9 cellular contexts compared by ENCODE assay signal in the genomic region with DNA sequence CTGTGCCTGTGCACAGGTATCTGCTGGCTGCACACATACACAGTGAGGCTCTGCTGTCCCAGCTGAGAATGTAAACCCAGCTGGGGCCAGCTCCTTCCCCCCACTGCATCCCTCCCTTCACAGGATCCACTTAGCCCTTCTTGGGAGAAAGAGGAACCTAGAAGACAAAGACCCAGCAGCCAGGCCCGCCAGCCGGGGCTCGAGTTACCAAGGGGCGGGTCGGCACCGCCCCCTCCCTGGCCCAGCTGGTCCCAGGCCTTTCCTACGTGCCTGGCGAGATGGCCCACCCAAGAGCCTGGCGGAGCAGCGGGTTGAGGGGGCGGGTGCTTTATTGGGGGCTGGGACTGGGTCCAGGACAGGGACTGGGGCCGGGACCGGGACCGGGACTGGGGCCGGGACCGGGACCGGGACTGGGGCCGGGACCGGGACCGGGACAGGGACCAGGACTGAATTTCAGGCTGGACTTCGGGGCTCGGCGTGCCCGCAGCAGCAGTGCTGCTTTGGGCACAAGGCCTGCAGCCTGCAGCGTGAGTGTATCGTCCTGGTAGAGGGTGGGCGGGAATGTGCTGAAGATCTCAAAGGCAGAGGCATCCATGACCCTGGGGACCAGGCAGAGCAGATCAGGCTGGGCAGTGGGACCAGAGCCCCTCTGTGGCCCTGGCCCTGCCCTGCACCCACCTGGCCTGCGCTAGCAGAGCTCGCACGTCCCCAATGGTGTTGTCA. TPM values are rescaled to one million over a fixed set of nuclear protein-coding genes. Genes with fewer than 3 reads are reported as not detected.
DNase-seq lines count a peak whose midpoint lies in the region; ATAC-seq and TF ChIP-seq lines count a peak whose summit lies in the region.
"Had no signal": no experiment of that assay in that cellular context is flagged by ENCODE, and none has a peak within 500 bp of the region (broad histone marks: within the 10 kb centered on the region; RNA-seq: fewer than 3 reads in every experiment).

No MANE protein-coding gene starts in this region.

- no peak for ATAC-seq in stimulated activated naive CD8-positive, alpha-beta T cell treated with anti-CD3 and anti-CD28 coated beads, Interleukin-15, Interleukin-2, amounts not matched to agents 100 U/mL and 50 U/mL, for 24 hours
- ATAC-seq in HG02970 (IDR thresholded peaks at IDR 0.05; ENCODE audit: low FRiP score, unreplicated experiment) = no peak

- peaks cover 92% of the 10 kb centered on the region for H3K4me1 ChIP-seq in left ventricle myocardium inferior

- peak overlapping the region; percentile 98 for H3K27ac ChIP-seq in left ventricle myocardium inferior (replicated peaks)
- H3K27ac ChIP-seq in dorsolateral prefrontal cortex = peak overlapping the region in 12 of 59 donors; percentile 5 to 97 (median 42)
- H3K27ac ChIP-seq: C4-2B had no signal

- peak overlapping the region; percentile 92 for H3K4me3 ChIP-seq in left ventricle myocardium inferior
- peak overlapping the region in 3 of 59 donors; percentile 31 to 95 (median 90) for H3K4me3 ChIP-seq in dorsolateral prefrontal cortex

- intact Hi-C loops in left ventricle myocardium inferior (cut with micrococcal nuclease) (no loop called here), dorsolateral prefrontal cortex (cut with DNase I) (no loop called here)

- no peaks in the 10 kb centered on the region for H3K9me3 ChIP-seq in left ventricle myocardium inferior (replicated peaks)

- peaks cover 18% of the 10 kb centered on the region for H3K36me3 ChIP-seq in left ventricle myocardium inferior

- TF ChIP-seq CTCF in left ventricle myocardium inferior (IDR thresholded peaks at IDR 0.05; ENCODE audit: borderline replicate concordance) (no peak), dorsolateral prefrontal cortex (IDR thresholded peaks at IDR 0.05 in 54 of 56, conservative IDR thresholded peaks at IDR 0.05 in 2 of 56; ENCODE audit: low read depth in 1 of 56, partially characterized antibody in 56 of 56) (no peak)

- H3K27me3 ChIP-seq in left ventricle myocardium inferior (ENCODE audit: low read depth) = no peaks in the 10 kb centered on the region
- H3K27me3 ChIP-seq in dorsolateral prefrontal cortex = no peaks in the 10 kb centered on the region

- DNase-seq in SIG-M5 treated with dmso at 0.1 percent for 504 hours (lab: John Stamatoyannopoulos, UW; ENCODE audit: unreplicated experiment) = peak; percentile 39
- no peak for DNase-seq in SIG-M5 (lab: John Stamatoyannopoulos, UW)
- peak; percentile 48 for DNase-seq in UCSD-AML1 (lab: John Stamatoyannopoulos, UW; ENCODE audit: unreplicated experiment)
- peak; percentile 56 for DNase-seq in left ventricle myocardium inferior
- peak; percentile 27 for DNase-seq in stimulated activated naive CD8-positive, alpha-beta T cell treated with anti-CD3 and anti-CD28 coated beads, Interleukin-15, Interleukin-2, amounts not matched to agents 100 U/mL and 50 U/mL, for 24 hours
- DNase-seq in stimulated activated CD4-positive, alpha-beta T cell treated with anti-CD3 and anti-CD28 coated beads, Interleukin-4, amount 100 ng/mL, for 24 hours = no peak
- DNase-seq in dorsolateral prefrontal cortex = no peak

RNA-seq across cellular contexts. Expression of gene SH3BGRL3, which starts 2.2 kb away (rescaled TPM):
- 32.1 TPM for total RNA-seq in left ventricle myocardium inferior
- 100 to 1,000 TPM in 13 of 120 experiments, 10 to 100 TPM in 107; 50.9 to 144 (median 80.6) TPM for total RNA-seq in dorsolateral prefrontal cortex

RNA-seq across cellular contexts. Expression of gene UBXN11, which starts 24.3 kb away (rescaled TPM):
- 11.6 TPM for total RNA-seq in left ventricle myocardium inferior
- total RNA-seq in dorsolateral prefrontal cortex = 10 to 100 TPM; 17.6 to 43.2 (median 31.5) TPM

RNA-seq across cellular contexts. Expression of gene CD52, which starts 35.6 kb away (rescaled TPM):
- total RNA-seq in left ventricle myocardium inferior = 2.4 TPM
- total RNA-seq in dorsolateral prefrontal cortex = 10 to 100 TPM in 2 of 120 experiments, 1 to 10 TPM in 109, not detected in 9; 1.1 to 20.8 (median 2.9) TPM

RNA-seq across cellular contexts. Expression of gene CEP85, which starts 48.1 kb away (rescaled TPM):
- total RNA-seq in left ventricle myocardium inferior (71.2 TPM), dorsolateral prefrontal cortex (10 to 100 TPM; 11.3 to 55.4 (median 22.9) TPM)

Comparison
In these comparisons a context has a peak if more than half of its experiments do, and no peak if none do; other contexts are left out.
1. DNase-seq: peak in SIG-M5 treated with dmso at 0.1 percent for 504 hours (single experiment), UCSD-AML1 (single experiment), left ventricle myocardium inferior (single experiment) and stimulated activated naive CD8-positive, alpha-beta T cell treated with anti-CD3 and anti-CD28 coated beads, Interleukin-15, Interleukin-2, amounts not matched to agents 100 U/mL and 50 U/mL, for 24 hours (single experiment); none in SIG-M5 (single experiment), stimulated activated CD4-positive, alpha-beta T cell treated with anti-CD3 and anti-CD28 coated beads, Interleukin-4, amount 100 ng/mL, for 24 hours (single experiment) and dorsolateral prefrontal cortex (0 of 10).